2 cellular contexts compared by ENCODE assay signal in the genomic region with DNA sequence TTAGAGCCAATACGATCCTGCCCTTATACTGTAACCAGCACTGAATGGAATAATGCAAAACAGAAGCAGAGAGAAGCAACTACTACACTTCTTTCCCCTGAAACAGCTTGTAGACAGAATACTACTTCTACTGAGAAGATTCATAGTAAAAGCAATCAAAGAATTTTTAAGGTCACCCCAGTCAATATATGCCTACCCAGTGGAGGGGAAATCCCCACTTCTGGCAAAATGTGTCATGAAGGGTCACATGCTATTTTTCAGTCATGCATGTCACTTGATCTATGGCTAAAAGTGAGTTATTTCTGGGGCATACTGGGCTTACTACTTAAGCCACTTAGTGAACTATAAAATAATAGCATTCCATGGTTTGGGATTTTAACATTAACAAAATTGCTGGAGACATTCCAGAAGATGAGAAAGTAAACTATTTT.
TF ChIP-seq lines count a peak whose summit lies in the region.

No MANE protein-coding gene starts in this region.

TF ChIP-seq in K562, 482 proteins besides CTCF, POLR2A, EP300 and RAD21:
- TF ChIP-seq MTA2 (IDR thresholded peaks at IDR 0.05; ENCODE audit: low read depth), result no peak
- TF ChIP-seq, protein P1, sequence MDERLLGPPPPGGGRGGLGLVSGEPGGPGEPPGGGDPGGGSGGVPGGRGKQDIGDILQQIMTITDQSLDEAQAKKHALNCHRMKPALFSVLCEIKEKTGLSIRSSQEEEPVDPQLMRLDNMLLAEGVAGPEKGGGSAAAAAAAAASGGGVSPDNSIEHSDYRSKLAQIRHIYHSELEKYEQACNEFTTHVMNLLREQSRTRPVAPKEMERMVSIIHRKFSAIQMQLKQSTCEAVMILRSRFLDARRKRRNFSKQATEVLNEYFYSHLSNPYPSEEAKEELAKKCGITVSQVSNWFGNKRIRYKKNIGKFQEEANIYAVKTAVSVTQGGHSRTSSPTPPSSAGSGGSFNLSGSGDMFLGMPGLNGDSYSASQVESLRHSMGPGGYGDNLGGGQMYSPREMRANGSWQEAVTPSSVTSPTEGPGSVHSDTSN (CRISPR knock-in tag; IDR thresholded peaks at IDR 0.05; ENCODE audit: low read depth), result no peak
- TF ChIP-seq, protein P1 (tag; conservative IDR thresholded peaks at IDR 0.05; ENCODE audit: low read depth), result peak; percentile 40; the same call in 1 of the 2 replicates

TF ChIP-seq in WTC11, 78 proteins besides CTCF, POLR2A, EP300 and RAD21:
- no peak for TF ChIP-seq JAZF1 (CRISPR knock-in tag; IDR thresholded peaks at IDR 0.05)
